In genomic region chr12:123465084-123465483, GRCh38 we compare ENCODE assay signal across 20 cellular contexts. TPM values are rescaled to one million over a fixed set of nuclear protein-coding genes. Genes with fewer than 3 reads are reported as not detected.
DNase-seq lines count a peak whose midpoint lies in the region; ATAC-seq and TF ChIP-seq lines count a peak whose summit lies in the region.
"Had no signal": no experiment of that assay in that cellular context is flagged by ENCODE, and none has a peak within 500 bp of the region (broad histone marks: within the 10 kb centered on the region; RNA-seq: fewer than 3 reads in every experiment).

No MANE protein-coding gene starts in this region.

- TF ChIP-seq CTCF in ascending aorta (IDR thresholded peaks at IDR 0.05): no peak
- no peak for TF ChIP-seq CTCF in left ventricle myocardium inferior (IDR thresholded peaks at IDR 0.05; ENCODE audit: borderline replicate concordance)
- no peak for TF ChIP-seq CTCF in thoracic aorta (IDR thresholded peaks at IDR 0.05)
- TF ChIP-seq CTCF in glutamatergic neuron (IDR thresholded peaks at IDR 0.05; ENCODE audit: partially characterized antibody, unreplicated experiment): no peak

- H3K4me1 ChIP-seq in ascending aorta (peaks cover 0 to 18% of the 10 kb centered on the region in 2 donors), left ventricle myocardium inferior (peaks cover 40% of the 10 kb centered on the region), thoracic aorta (ENCODE audit: control insufficient read depth in 1 of 2, low read depth in 2 of 2) (peaks cover 16 to 31% of the 10 kb centered on the region in 2 donors)
- H3K4me1 ChIP-seq: A549, SJSA1 had no signal

- H3K27ac ChIP-seq in ascending aorta: peak overlapping the region; percentile 18 to 72
- H3K27ac ChIP-seq in left ventricle myocardium inferior (replicated peaks): peak overlapping the region; percentile 63
- peak overlapping the region; percentile 15 to 66 for H3K27ac ChIP-seq in thoracic aorta
- H3K27ac ChIP-seq: A549, Peyer's patch, SJSA1 had no signal

- ATAC-seq in thoracic aorta (ENCODE audit: insufficient number of reproducible peaks, low FRiP score, low read depth): no peak
- ATAC-seq: HCT116 had no signal

- H3K9me3 ChIP-seq in ascending aorta (no peaks in the 10 kb centered on the region), left ventricle myocardium inferior (replicated peaks) (no peaks in the 10 kb centered on the region), thoracic aorta (no peaks in the 10 kb centered on the region)
- H3K9me3 ChIP-seq: A549, Peyer's patch, SJSA1 had no signal

- peaks cover 6% of the 10 kb centered on the region for H3K27me3 Mint-ChIP-seq in glutamatergic neuron (ENCODE audit: unreplicated experiment)
- H3K27me3 Mint-ChIP-seq: B cell had no signal

- H3K4me3 Mint-ChIP-seq in glutamatergic neuron (ENCODE audit: unreplicated experiment): no peak overlapping the region
- H3K4me3 Mint-ChIP-seq: B cell, CD14-positive monocyte had no signal

- no peak overlapping the region for H3K4me3 ChIP-seq in ascending aorta
- H3K4me3 ChIP-seq in left ventricle myocardium inferior: no peak overlapping the region
- H3K4me3 ChIP-seq in thoracic aorta: no peak overlapping the region
- H3K4me3 ChIP-seq: A549, Peyer's patch, SJSA1 had no signal

- H3K4me1 Mint-ChIP-seq in glutamatergic neuron (ENCODE audit: low read depth, unreplicated experiment): peaks cover 7% of the 10 kb centered on the region

- no peak overlapping the region for H3K27ac Mint-ChIP-seq in glutamatergic neuron (ENCODE audit: unreplicated experiment)
- H3K27ac Mint-ChIP-seq: B cell had no signal

- H3K36me3 ChIP-seq in ascending aorta: peaks cover 10 to 12% of the 10 kb centered on the region in 2 donors
- peaks cover 28% of the 10 kb centered on the region for H3K36me3 ChIP-seq in left ventricle myocardium inferior
- peaks cover 2% of the 10 kb centered on the region for H3K36me3 ChIP-seq in thoracic aorta

- intact Hi-C loops in ascending aorta (cut with DNase I) (no loop called here), left ventricle myocardium inferior (cut with micrococcal nuclease) (no loop called here)

- peaks cover 5% of the 10 kb centered on the region for H3K9me3 Mint-ChIP-seq in glutamatergic neuron (ENCODE audit: unreplicated experiment)

- no peaks in the 10 kb centered on the region for H3K27me3 ChIP-seq in ascending aorta
- H3K27me3 ChIP-seq in left ventricle myocardium inferior (ENCODE audit: low read depth): no peaks in the 10 kb centered on the region
- no peaks in the 10 kb centered on the region for H3K27me3 ChIP-seq in thoracic aorta (replicated peaks; ENCODE audit: insufficient read depth)
- H3K27me3 ChIP-seq: Peyer's patch, SJSA1 had no signal

- DNase-seq in NCI-H2171 treated with DMSO at 0.1 percent for 48 hours (lab: John Stamatoyannopoulos, UW): peak; percentile 41
- no peak for DNase-seq in NCI-H2171 (lab: John Stamatoyannopoulos, UW)
- DNase-seq in ascending aorta (ENCODE audit: low spot score in 2 of 2): no peak
- DNase-seq in left ventricle myocardium inferior: no peak
- no peak for DNase-seq in thoracic aorta (ENCODE audit: low spot score)
- no peak for DNase-seq in stimulated activated CD4-positive, alpha-beta T cell treated with anti-CD3 and anti-CD28 coated beads, Interleukin-1b, Interleukin-23, amount 100 ng/mL, for 48 hours
- no peak for DNase-seq in glutamatergic neuron
- DNase-seq: DMS79, KG1, NCI-H1105, NCI-H146, NCI-H2081, NCI-H345, NCI-H524 treated with DMSO at 0.1 percent for 48 hours, Peyer's patch had no signal

- peaks cover 17% of the 10 kb centered on the region for H3K36me3 Mint-ChIP-seq in glutamatergic neuron (ENCODE audit: unreplicated experiment)

RNA-seq across cellular contexts. Expression of gene SNRNP35, which starts 7.1 kb away (rescaled TPM):
- total RNA-seq in ascending aorta (5.9 TPM), left ventricle myocardium inferior (23.0 TPM), thoracic aorta (10 to 100 TPM; 27.8 to 73.9 TPM), glutamatergic neuron (ENCODE audit: unreplicated experiment) (33.1 TPM)

RNA-seq across cellular contexts. Expression of gene RILPL2, which starts 28.6 kb away (rescaled TPM):
- 7.2 TPM for total RNA-seq in ascending aorta
- 2.2 TPM for total RNA-seq in left ventricle myocardium inferior
- 10 to 100 TPM; 15.9 to 18.1 TPM for total RNA-seq in thoracic aorta
- total RNA-seq in glutamatergic neuron (ENCODE audit: unreplicated experiment): 0.10 TPM
